ENCODE assay signal across 23 cellular contexts in the genomic region with DNA sequence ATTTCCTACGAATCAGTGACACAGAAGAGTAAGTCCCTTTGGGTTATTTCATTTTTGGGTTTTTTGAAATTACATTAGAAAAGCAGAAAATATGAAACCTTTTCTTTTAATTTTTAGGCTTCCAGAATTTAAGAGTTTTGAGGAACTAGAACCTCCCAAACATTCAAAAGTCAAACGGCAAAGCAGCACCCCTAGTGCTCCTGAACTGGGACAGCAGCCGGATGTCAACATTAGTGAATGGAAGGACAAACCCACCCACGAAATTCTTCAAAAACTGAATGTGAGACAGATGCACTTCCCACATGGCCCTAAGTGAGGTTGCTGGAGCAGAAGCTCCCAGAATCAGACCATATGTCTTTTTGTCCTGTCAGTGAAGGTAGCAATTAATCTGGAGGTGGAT.
"Had no signal": no experiment of that assay in that cellular context is flagged by ENCODE, and none has a peak within 500 bp of the region (broad histone marks: within the 10 kb centered on the region; RNA-seq: fewer than 3 reads in every experiment).

No MANE protein-coding gene starts in this region.

- H3K4me1 ChIP-seq: gastrocnemius medialis, left ventricle myocardium inferior, prostate gland, tibial artery, uterus had no signal

- H3K27me3 Mint-ChIP-seq: activated B cell treated with CpG ODN at 0.5 μM for 24 hours; activated CD8-positive, alpha-beta T cell treated with anti-CD3 and anti-CD28 coated beads for 36 hours; activated naive CD4-positive, alpha-beta T cell treated with anti-CD3 and anti-CD28 coated beads, Interleukin-2, amount 10 ng/mL, durations not matched to agents 7 days and 5 days; activated naive CD8-positive, alpha-beta T cell treated with anti-CD3 and anti-CD28 coated beads, Interleukin-2, amount 50 U/mL, for 24 hours; naive B cell had no signal

- H3K27me3 ChIP-seq: gastrocnemius medialis, tibial artery, uterus had no signal

- H3K4me1 Mint-ChIP-seq: activated B cell treated with CpG ODN at 0.5 μM for 24 hours; activated naive CD4-positive, alpha-beta T cell treated with anti-CD3 and anti-CD28 coated beads, Interleukin-2, amount 10 ng/mL, durations not matched to agents 7 days and 5 days; activated naive CD8-positive, alpha-beta T cell treated with anti-CD3 and anti-CD28 coated beads, Interleukin-2, amount 50 U/mL, for 24 hours; neural crest cell had no signal

- H3K9me3 Mint-ChIP-seq: activated B cell treated with CpG ODN at 0.5 μM for 24 hours; activated CD8-positive, alpha-beta T cell treated with anti-CD3 and anti-CD28 coated beads for 36 hours; activated naive CD4-positive, alpha-beta T cell treated with anti-CD3 and anti-CD28 coated beads, Interleukin-2, amount 10 ng/mL, durations not matched to agents 7 days and 5 days; activated naive CD8-positive, alpha-beta T cell treated with anti-CD3 and anti-CD28 coated beads, Interleukin-2, amount 50 U/mL, for 24 hours; activated T-cell treated with anti-CD3 and anti-CD28 coated beads, Interleukin-2, amount 50 U/mL, for 4 hours; T-helper 2 cell treated with Interferon-gamma antibody and Interleukin-4, amounts not matched to agents 5 μg/mL and 100 μg/mL, for 36 hours had no signal

- DNase-seq: activated B cell treated with CpG ODN at 0.5 μM for 24 hours; activated CD4-positive, alpha-beta T cell treated with anti-CD3 and anti-CD28 coated beads for 4 hours; activated CD8-positive, alpha-beta T cell treated with anti-CD3 and anti-CD28 coated beads for 36 hours; activated effector memory CD4-positive, alpha-beta T cell treated with Interleukin-2 at 50 U/mL for 16 hours; activated naive CD4-positive, alpha-beta T cell treated with anti-CD3 and anti-CD28 coated beads, Interleukin-2, amount 10 ng/mL, durations not matched to agents 7 days and 5 days; activated naive CD8-positive, alpha-beta T cell treated with anti-CD3 and anti-CD28 coated beads, Interleukin-2, amount 50 U/mL, for 24 hours; activated T-cell treated with anti-CD3 and anti-CD28 coated beads, Interleukin-2, amount 50 U/mL, for 4 hours; anterior cingulate cortex; cortex of kidney; gastrocnemius medialis; head of caudate nucleus; left ventricle myocardium inferior; mammary epithelial cell; naive B cell; right cardiac atrium; stimulated activated naive CD8-positive, alpha-beta T cell treated with anti-CD3 and anti-CD28 coated beads, Interleukin-15, Interleukin-2, amounts not matched to agents 100 U/mL and 50 U/mL, for 24 hours; substantia nigra; tibial artery; uterus had no signal

- H3K4me3 ChIP-seq: gastrocnemius medialis, left ventricle myocardium inferior, prostate gland, skin epidermis, tibial artery, uterus had no signal

- H3K36me3 ChIP-seq: prostate gland, uterus had no signal

- H3K9me3 ChIP-seq: gastrocnemius medialis, left ventricle myocardium inferior, prostate gland, tibial artery, uterus had no signal

- H3K27ac Mint-ChIP-seq: activated B cell treated with CpG ODN at 0.5 μM for 24 hours; activated CD8-positive, alpha-beta T cell treated with anti-CD3 and anti-CD28 coated beads for 36 hours; activated naive CD4-positive, alpha-beta T cell treated with anti-CD3 and anti-CD28 coated beads, Interleukin-2, amount 10 ng/mL, durations not matched to agents 7 days and 5 days; activated naive CD8-positive, alpha-beta T cell treated with anti-CD3 and anti-CD28 coated beads, Interleukin-2, amount 50 U/mL, for 24 hours; T-helper 2 cell treated with Interferon-gamma antibody and Interleukin-4, amounts not matched to agents 5 μg/mL and 100 μg/mL, for 36 hours had no signal

- H3K4me3 Mint-ChIP-seq: activated B cell treated with CpG ODN at 0.5 μM for 24 hours; activated CD8-positive, alpha-beta T cell treated with anti-CD3 and anti-CD28 coated beads for 36 hours; activated naive CD4-positive, alpha-beta T cell treated with anti-CD3 and anti-CD28 coated beads, Interleukin-2, amount 10 ng/mL, durations not matched to agents 7 days and 5 days; activated naive CD8-positive, alpha-beta T cell treated with anti-CD3 and anti-CD28 coated beads, Interleukin-2, amount 50 U/mL, for 24 hours; activated T-cell treated with anti-CD3 and anti-CD28 coated beads, Interleukin-2, amount 50 U/mL, for 4 hours; naive B cell; neural crest cell; T-helper 2 cell treated with Interferon-gamma antibody and Interleukin-4, amounts not matched to agents 5 μg/mL and 100 μg/mL, for 36 hours had no signal

- H3K27ac ChIP-seq: gastrocnemius medialis, left ventricle myocardium inferior, prostate gland, skin epidermis, tibial artery, uterus had no signal

- ATAC-seq: activated CD8-positive, alpha-beta T cell treated with anti-CD3 and anti-CD28 coated beads for 36 hours; activated naive CD8-positive, alpha-beta T cell treated with anti-CD3 and anti-CD28 coated beads, Interleukin-2, amount 50 U/mL, for 24 hours; activated T-cell treated with anti-CD3 and anti-CD28 coated beads, Interleukin-2, amount 50 U/mL, for 4 hours; gastrocnemius medialis; right cardiac atrium; stimulated activated naive CD8-positive, alpha-beta T cell treated with anti-CD3 and anti-CD28 coated beads, Interleukin-15, Interleukin-2, amounts not matched to agents 100 U/mL and 50 U/mL, for 24 hours had no signal
